ENCODE assay signal across 26 cellular contexts in genomic region chrX:13415551-13415950, GRCh38.
"Had no signal": no experiment of that assay in that cellular context is flagged by ENCODE, and none has a peak within 500 bp of the region (broad histone marks: within the 10 kb centered on the region; RNA-seq: fewer than 3 reads in every experiment).

No MANE protein-coding gene starts in this region.

- H3K27me3 Mint-ChIP-seq: activated CD4-positive, alpha-beta T cell treated with anti-CD3 and anti-CD28 coated beads, Interleukin-2, amount 10 ng/mL, durations not matched to agents 7 days and 5 days; activated CD8-positive, alpha-beta T cell treated with anti-CD3 and anti-CD28 coated beads for 36 hours; activated naive CD4-positive, alpha-beta T cell treated with anti-CD3 and anti-CD28 coated beads, Interleukin-2, amount 50 U/mL, for 24 hours; activated naive CD8-positive, alpha-beta T cell treated with anti-CD3 and anti-CD28 coated beads for 36 hours; activated naive CD8-positive, alpha-beta T cell treated with anti-CD3 and anti-CD28 coated beads, Interleukin-2, amount 50 U/mL, for 24 hours; activated T-helper 17 cell treated with anti-CD3 and anti-CD28 coated beads, Interleukin-2, amount 50 U/mL, for 72 hours had no signal

- H3K27ac ChIP-seq: adrenal gland, ascending aorta, brain microvascular endothelial cell, epithelial cell of prostate, esophagus squamous epithelium, heart left ventricle had no signal

- H3K4me1 ChIP-seq: adrenal gland, ascending aorta, heart left ventricle had no signal

- ATAC-seq: activated CD8-positive, alpha-beta T cell treated with anti-CD3 and anti-CD28 coated beads for 36 hours; activated naive CD8-positive, alpha-beta T cell treated with anti-CD3 and anti-CD28 coated beads, Interleukin-2, amount 50 U/mL, for 24 hours; activated T-cell treated with anti-CD3 and anti-CD28 coated beads, Interleukin-2, amount 50 U/mL, for 4 hours; activated T-helper 17 cell treated with anti-CD3 and anti-CD28 coated beads, Interleukin-2, amount 50 U/mL, for 72 hours; heart left ventricle; WTC11 had no signal

- H3K4me1 Mint-ChIP-seq: activated naive CD4-positive, alpha-beta T cell treated with anti-CD3 and anti-CD28 coated beads, Interleukin-2, amount 50 U/mL, for 24 hours; activated naive CD8-positive, alpha-beta T cell treated with anti-CD3 and anti-CD28 coated beads for 36 hours; activated T-helper 17 cell treated with anti-CD3 and anti-CD28 coated beads, Interleukin-2, amount 50 U/mL, for 72 hours had no signal

- H3K9me3 ChIP-seq: adrenal gland, ascending aorta, esophagus squamous epithelium, heart left ventricle had no signal

- DNase-seq: activated CD4-positive, alpha-beta T cell treated with anti-CD3 and anti-CD28 coated beads for 1 hour; activated CD4-positive, alpha-beta T cell treated with anti-CD3 and anti-CD28 coated beads for 4 hours; activated CD4-positive, alpha-beta T cell treated with anti-CD3 and anti-CD28 coated beads, Interleukin-2, amount 10 ng/mL, durations not matched to agents 7 days and 5 days; activated CD4-positive, alpha-beta T cell treated with anti-CD3 and anti-CD28 coated beads, Interleukin-2, amount 50 U/mL, for 4 hours; activated CD8-positive, alpha-beta memory T cell treated with anti-CD3 and anti-CD28 coated beads for 24 hours; activated CD8-positive, alpha-beta T cell treated with anti-CD3 and anti-CD28 coated beads for 36 hours; activated effector memory CD4-positive, alpha-beta T cell treated with Interleukin-2 at 50 U/mL for 16 hours; activated gamma-delta T cell treated with Interleukin-2 at 50 U/mL for 16 hours; activated naive CD4-positive, alpha-beta T cell treated with anti-CD3 and anti-CD28 coated beads for 36 hours; activated naive CD8-positive, alpha-beta T cell treated with anti-CD3 and anti-CD28 coated beads for 36 hours; activated naive CD8-positive, alpha-beta T cell treated with anti-CD3 and anti-CD28 coated beads, Interleukin-2, amount 50 U/mL, for 24 hours; activated T-cell treated with anti-CD3 and anti-CD28 coated beads, Interleukin-2, amount 50 U/mL, for 4 hours; adrenal gland; brain microvascular endothelial cell; cortex of kidney; effector CD8-positive, alpha-beta T cell; esophagus squamous epithelium; foreskin fibroblast; glutamatergic neuron; heart left ventricle; T-helper 2 cell had no signal

- H3K36me3 Mint-ChIP-seq: activated naive CD4-positive, alpha-beta T cell treated with anti-CD3 and anti-CD28 coated beads, Interleukin-2, amount 50 U/mL, for 24 hours; activated naive CD8-positive, alpha-beta T cell treated with anti-CD3 and anti-CD28 coated beads for 36 hours; WTC11 had no signal

- H3K36me3 ChIP-seq: adrenal gland, ascending aorta, brain microvascular endothelial cell, esophagus squamous epithelium, heart left ventricle had no signal

- H3K4me3 ChIP-seq: adrenal gland, ascending aorta, esophagus squamous epithelium, heart left ventricle had no signal

- H3K4me3 Mint-ChIP-seq: activated CD4-positive, alpha-beta T cell treated with anti-CD3 and anti-CD28 coated beads, Interleukin-2, amount 10 ng/mL, durations not matched to agents 7 days and 5 days; activated CD8-positive, alpha-beta T cell treated with anti-CD3 and anti-CD28 coated beads for 36 hours; activated naive CD4-positive, alpha-beta T cell treated with anti-CD3 and anti-CD28 coated beads for 36 hours; activated naive CD4-positive, alpha-beta T cell treated with anti-CD3 and anti-CD28 coated beads, Interleukin-2, amount 50 U/mL, for 24 hours; activated naive CD8-positive, alpha-beta T cell treated with anti-CD3 and anti-CD28 coated beads for 36 hours; activated naive CD8-positive, alpha-beta T cell treated with anti-CD3 and anti-CD28 coated beads, Interleukin-2, amount 50 U/mL, for 24 hours; activated T-cell treated with anti-CD3 and anti-CD28 coated beads, Interleukin-2, amount 50 U/mL, for 4 hours; activated T-helper 17 cell treated with anti-CD3 and anti-CD28 coated beads, Interleukin-2, amount 50 U/mL, for 72 hours; WTC11 had no signal

- H3K27me3 ChIP-seq: ascending aorta, brain microvascular endothelial cell, esophagus squamous epithelium had no signal

- H3K27ac Mint-ChIP-seq: activated CD4-positive, alpha-beta T cell treated with anti-CD3 and anti-CD28 coated beads, Interleukin-2, amount 10 ng/mL, durations not matched to agents 7 days and 5 days; activated CD8-positive, alpha-beta T cell treated with anti-CD3 and anti-CD28 coated beads for 36 hours; activated naive CD4-positive, alpha-beta T cell treated with anti-CD3 and anti-CD28 coated beads for 36 hours; activated naive CD4-positive, alpha-beta T cell treated with anti-CD3 and anti-CD28 coated beads, Interleukin-2, amount 50 U/mL, for 24 hours; activated naive CD8-positive, alpha-beta T cell treated with anti-CD3 and anti-CD28 coated beads for 36 hours; activated naive CD8-positive, alpha-beta T cell treated with anti-CD3 and anti-CD28 coated beads, Interleukin-2, amount 50 U/mL, for 24 hours; activated T-helper 17 cell treated with anti-CD3 and anti-CD28 coated beads, Interleukin-2, amount 50 U/mL, for 72 hours had no signal

- H3K9me3 Mint-ChIP-seq: activated CD8-positive, alpha-beta T cell treated with anti-CD3 and anti-CD28 coated beads for 36 hours; activated naive CD4-positive, alpha-beta T cell treated with anti-CD3 and anti-CD28 coated beads for 36 hours; activated naive CD4-positive, alpha-beta T cell treated with anti-CD3 and anti-CD28 coated beads, Interleukin-2, amount 50 U/mL, for 24 hours; activated naive CD8-positive, alpha-beta T cell treated with anti-CD3 and anti-CD28 coated beads for 36 hours; activated naive CD8-positive, alpha-beta T cell treated with anti-CD3 and anti-CD28 coated beads, Interleukin-2, amount 50 U/mL, for 24 hours; activated T-cell treated with anti-CD3 and anti-CD28 coated beads, Interleukin-2, amount 50 U/mL, for 4 hours; activated T-helper 17 cell treated with anti-CD3 and anti-CD28 coated beads, Interleukin-2, amount 50 U/mL, for 72 hours had no signal
